In the genomic region with DNA sequence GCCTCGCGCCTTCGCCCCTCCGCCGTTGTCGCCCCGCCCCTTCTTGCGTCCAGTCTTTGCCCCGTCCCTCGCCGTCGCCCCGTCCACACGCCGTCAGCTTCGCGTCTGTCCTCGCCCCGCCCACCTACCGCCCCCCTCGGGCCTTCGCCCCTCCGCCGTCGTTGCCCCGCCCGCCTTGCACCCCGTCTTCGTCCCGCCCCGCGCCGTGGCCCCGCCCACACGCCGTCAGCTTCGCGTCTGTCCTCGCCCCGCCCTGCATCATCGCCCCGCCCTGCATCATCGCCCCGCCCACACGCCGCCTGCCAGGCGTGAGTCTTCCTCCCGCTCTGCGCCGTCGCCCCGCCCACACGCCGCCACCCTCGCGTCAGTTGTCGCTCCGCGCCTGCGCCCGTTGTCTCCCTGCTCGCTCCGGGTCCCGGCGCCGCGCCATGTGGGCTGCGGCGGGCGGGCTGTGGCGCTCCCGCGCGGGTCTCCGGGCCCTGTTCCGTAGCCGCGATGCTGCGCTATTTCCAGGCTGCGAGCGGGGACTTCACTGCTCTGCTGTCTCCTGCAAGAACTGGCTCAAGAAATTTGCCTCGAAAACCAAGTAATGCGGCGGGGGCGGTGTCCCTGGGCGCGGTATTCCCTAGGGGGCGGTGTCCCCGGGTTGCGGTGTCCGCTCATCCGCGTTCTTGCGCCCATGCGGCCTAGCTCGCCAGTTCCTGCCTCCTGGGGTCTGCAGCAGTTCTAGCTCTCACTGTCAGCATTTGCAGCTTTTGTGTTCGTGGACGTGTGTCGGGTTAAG, we compare ENCODE assay signal across 1 cellular context.
TF ChIP-seq lines count a peak whose summit lies in the region.

RBFA (plus strand) TSS at position 367 of the 784 bp plus-strand sequence; CDS start at position 429, 62 bp downstream.

TF ChIP-seq in HepG2, 621 proteins besides CTCF, POLR2A, EP300 and RAD21 (continued from another document and continues in another):
- TF ChIP-seq ZNF275 (CRISPR knock-in tag; IDR thresholded peaks at IDR 0.05; ENCODE audit: borderline replicate concordance) (peak; percentile 86; the same call in 1 of the 2 replicates), ZSCAN9 (CRISPR knock-in tag; IDR thresholded peaks at IDR 0.05; ENCODE audit: borderline replicate concordance) (no peak), SOX6 (IDR thresholded peaks at IDR 0.05) (no peak), SOX6 (CRISPR knock-in tag; IDR thresholded peaks at IDR 0.05) (peak; percentile 40; the same call in 1 of the 2 replicates), ATM (IDR thresholded peaks at IDR 0.05; ENCODE audit: borderline replicate concordance) (no peak), ZNF883 (CRISPR knock-in tag; IDR thresholded peaks at IDR 0.05; ENCODE audit: not compliant biosample characterization) (no peak), CBX5 (CRISPR knock-in tag; IDR thresholded peaks at IDR 0.05; ENCODE audit: borderline replicate concordance) (0 out of 2 replicates have a peak, but pooled peaks have one; percentile 18), ZNF367 (CRISPR knock-in tag; IDR thresholded peaks at IDR 0.05; ENCODE audit: borderline replicate concordance) (no peak; the same call in 1 of the 2 replicates), ZNF574 (CRISPR knock-in tag; IDR thresholded peaks at IDR 0.05) (no peak), NFIB (CRISPR knock-in tag; IDR thresholded peaks at IDR 0.05; ENCODE audit: borderline replicate concordance) (no peak), ZNF160 (CRISPR knock-in tag; IDR thresholded peaks at IDR 0.05) (no peak; the same call in 1 of the 2 replicates), SP2 (CRISPR knock-in tag; IDR thresholded peaks at IDR 0.05) (no peak), ZNF569 (CRISPR knock-in tag; IDR thresholded peaks at IDR 0.05; ENCODE audit: borderline replicate concordance) (no peak; the same call in 1 of the 2 replicates), ZNF558 (CRISPR knock-in tag; IDR thresholded peaks at IDR 0.05; ENCODE audit: borderline replicate concordance) (no peak), MAFK (conservative IDR thresholded peaks at IDR 0.05 in 1 of 2, IDR thresholded peaks at IDR 0.05 in 1 of 2; ENCODE audit: low read length in 2 of 2) (no peak), PAXIP1 (CRISPR knock-in tag; conservative IDR thresholded peaks at IDR 0.05) (peak; percentile 55), CC2D1A (CRISPR knock-in tag; IDR thresholded peaks at IDR 0.05) (no peak), RNF2 (conservative IDR thresholded peaks at IDR 0.05; ENCODE audit: low read depth) (peak; percentile 88), ZNF260 (CRISPR knock-in tag; IDR thresholded peaks at IDR 0.05; ENCODE audit: borderline replicate concordance, low read depth) (no peak), IKZF4 (CRISPR knock-in tag; IDR thresholded peaks at IDR 0.05; ENCODE audit: borderline replicate concordance, low read depth, not compliant biosample characterization) (no peak), YEATS2 (CRISPR knock-in tag; IDR thresholded peaks at IDR 0.05; ENCODE audit: borderline replicate concordance) (peak; percentile 72), ZNF646 (CRISPR knock-in tag; IDR thresholded peaks at IDR 0.05) (no peak), ZNF879 (CRISPR knock-in tag; IDR thresholded peaks at IDR 0.05) (peak; percentile 48; the same call in 1 of the 2 replicates), ZNF180 (CRISPR knock-in tag; IDR thresholded peaks at IDR 0.05; ENCODE audit: borderline replicate concordance, low read depth) (no peak), ZNF598 (CRISPR knock-in tag; IDR thresholded peaks at IDR 0.05; ENCODE audit: borderline replicate concordance) (peak; percentile 88; the same call in 1 of the 2 replicates)
- TF ChIP-seq, protein P1, sequence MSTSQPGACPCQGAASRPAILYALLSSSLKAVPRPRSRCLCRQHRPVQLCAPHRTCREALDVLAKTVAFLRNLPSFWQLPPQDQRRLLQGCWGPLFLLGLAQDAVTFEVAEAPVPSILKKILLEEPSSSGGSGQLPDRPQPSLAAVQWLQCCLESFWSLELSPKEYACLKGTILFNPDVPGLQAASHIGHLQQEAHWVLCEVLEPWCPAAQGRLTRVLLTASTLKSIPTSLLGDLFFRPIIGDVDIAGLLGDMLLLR (CRISPR knock-in tag; IDR thresholded peaks at IDR 0.05) = peak; percentile 97
- TF ChIP-seq, protein P2, sequence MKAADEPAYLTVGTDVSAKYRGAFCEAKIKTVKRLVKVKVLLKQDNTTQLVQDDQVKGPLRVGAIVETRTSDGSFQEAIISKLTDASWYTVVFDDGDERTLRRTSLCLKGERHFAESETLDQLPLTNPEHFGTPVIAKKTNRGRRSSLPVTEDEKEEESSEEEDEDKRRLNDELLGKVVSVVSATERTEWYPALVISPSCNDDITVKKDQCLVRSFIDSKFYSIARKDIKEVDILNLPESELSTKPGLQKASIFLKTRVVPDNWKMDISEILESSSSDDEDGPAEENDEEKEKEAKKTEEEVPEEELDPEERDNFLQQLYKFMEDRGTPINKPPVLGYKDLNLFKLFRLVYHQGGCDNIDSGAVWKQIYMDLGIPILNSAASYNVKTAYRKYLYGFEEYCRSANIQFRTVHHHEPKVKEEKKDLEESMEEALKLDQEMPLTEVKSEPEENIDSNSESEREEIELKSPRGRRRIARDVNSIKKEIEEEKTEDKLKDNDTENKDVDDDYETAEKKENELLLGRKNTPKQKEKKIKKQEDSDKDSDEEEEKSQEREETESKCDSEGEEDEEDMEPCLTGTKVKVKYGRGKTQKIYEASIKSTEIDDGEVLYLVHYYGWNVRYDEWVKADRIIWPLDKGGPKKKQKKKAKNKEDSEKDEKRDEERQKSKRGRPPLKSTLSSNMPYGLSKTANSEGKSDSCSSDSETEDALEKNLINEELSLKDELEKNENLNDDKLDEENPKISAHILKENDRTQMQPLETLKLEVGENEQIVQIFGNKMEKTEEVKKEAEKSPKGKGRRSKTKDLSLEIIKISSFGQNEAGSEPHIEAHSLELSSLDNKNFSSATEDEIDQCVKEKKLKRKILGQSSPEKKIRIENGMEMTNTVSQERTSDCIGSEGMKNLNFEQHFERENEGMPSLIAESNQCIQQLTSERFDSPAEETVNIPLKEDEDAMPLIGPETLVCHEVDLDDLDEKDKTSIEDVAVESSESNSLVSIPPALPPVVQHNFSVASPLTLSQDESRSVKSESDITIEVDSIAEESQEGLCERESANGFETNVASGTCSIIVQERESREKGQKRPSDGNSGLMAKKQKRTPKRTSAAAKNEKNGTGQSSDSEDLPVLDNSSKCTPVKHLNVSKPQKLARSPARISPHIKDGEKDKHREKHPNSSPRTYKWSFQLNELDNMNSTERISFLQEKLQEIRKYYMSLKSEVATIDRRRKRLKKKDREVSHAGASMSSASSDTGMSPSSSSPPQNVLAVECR (CRISPR knock-in tag; IDR thresholded peaks at IDR 0.05; ENCODE audit: borderline replicate concordance) = peak; percentile 98
- TF ChIP-seq, protein P3, sequence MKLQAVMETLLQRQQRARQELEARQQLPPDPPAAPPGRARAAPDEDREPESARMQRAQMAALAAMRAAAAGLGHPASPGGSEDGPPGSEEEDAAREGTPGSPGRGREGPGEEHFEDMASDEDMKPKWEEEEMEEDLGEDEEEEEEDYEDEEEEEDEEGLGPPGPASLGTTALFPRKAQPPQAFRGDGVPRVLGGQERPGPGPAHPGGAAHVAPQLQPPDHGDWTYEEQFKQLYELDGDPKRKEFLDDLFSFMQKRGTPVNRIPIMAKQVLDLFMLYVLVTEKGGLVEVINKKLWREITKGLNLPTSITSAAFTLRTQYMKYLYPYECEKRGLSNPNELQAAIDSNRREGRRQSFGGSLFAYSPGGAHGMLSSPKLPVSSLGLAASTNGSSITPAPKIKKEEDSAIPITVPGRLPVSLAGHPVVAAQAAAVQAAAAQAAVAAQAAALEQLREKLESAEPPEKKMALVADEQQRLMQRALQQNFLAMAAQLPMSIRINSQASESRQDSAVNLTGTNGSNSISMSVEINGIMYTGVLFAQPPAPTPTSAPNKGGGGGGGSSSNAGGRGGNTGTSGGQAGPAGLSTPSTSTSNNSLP (IDR thresholded peaks at IDR 0.05; ENCODE audit: low read depth, low read length) = no peak
